ENCODE assay signal across 8 cellular contexts in genomic region chr1:210373878-210374599, GRCh38. TPM values are rescaled to one million over a fixed set of nuclear protein-coding genes. Genes with fewer than 3 reads are reported as not detected.
DNase-seq lines count a peak whose midpoint lies in the region; ATAC-seq and TF ChIP-seq lines count a peak whose summit lies in the region.

No MANE protein-coding gene starts in this region.

- H3K4me3 ChIP-seq in HEK293 (ENCODE audit: low read depth, low read length) (no peak overlapping the region), MG63 (no peak overlapping the region), mammary epithelial cell (replicated peaks in 1 of 3; ENCODE audit: insufficient read depth in 1 of 3, low read depth in 2 of 3, low read length in 3 of 3) (no peak overlapping the region), left lung (no peak overlapping the region)

- no peaks in the 10 kb centered on the region for H3K27me3 ChIP-seq in MG63
- H3K27me3 ChIP-seq in mammary epithelial cell (ENCODE audit: insufficient read depth, low read length), result no peaks in the 10 kb centered on the region
- H3K27me3 ChIP-seq in left lung, result no peaks in the 10 kb centered on the region

- TF ChIP-seq CTCF in HEK293 (tag by site-specific recombination; IDR thresholded peaks at IDR 0.05), result peak; percentile 90
- TF ChIP-seq CTCF in mammary epithelial cell (conservative IDR thresholded peaks at IDR 0.05 in 1 of 2, IDR thresholded peaks at IDR 0.05 in 1 of 2; ENCODE audit: extremely low read depth in 1 of 2, insufficient read depth in 1 of 2, low read depth in 1 of 2, low read length in 2 of 2), result peak; percentile 97 to 99
- peak; percentile 38 to 65 for TF ChIP-seq CTCF in left lung (IDR thresholded peaks at IDR 0.05)

- H3K4me2 ChIP-seq in mammary epithelial cell (ENCODE audit: insufficient read depth, low read depth, low read length), result no peak overlapping the region

- H3K9me3 ChIP-seq in HEK293 (ENCODE audit: control insufficient read depth, insufficient read depth, low read depth, low read length), result no peaks in the 10 kb centered on the region
- no peaks in the 10 kb centered on the region for H3K9me3 ChIP-seq in MG63
- H3K9me3 ChIP-seq in mammary epithelial cell (replicated peaks; ENCODE audit: insufficient read depth, low read length), result no peaks in the 10 kb centered on the region
- no peaks in the 10 kb centered on the region for H3K9me3 ChIP-seq in left lung

- H3K36me3 ChIP-seq in HEK293 (ENCODE audit: control insufficient read depth in 2 of 2, insufficient read depth in 1 of 2, low read length in 2 of 2), result no peaks in the 10 kb centered on the region
- H3K36me3 ChIP-seq in MG63, result no peaks in the 10 kb centered on the region
- H3K36me3 ChIP-seq in mammary epithelial cell (ENCODE audit: insufficient read depth, low read length), result no peaks in the 10 kb centered on the region
- H3K36me3 ChIP-seq in left lung, result no peaks in the 10 kb centered on the region

- H3K9ac ChIP-seq in mammary epithelial cell (ENCODE audit: insufficient read depth, low read length), result peak overlapping the region; percentile 86

- intact Hi-C loops in mammary epithelial cell (cut with micrococcal nuclease), result loop anchor here (1.0 to 5.0 kb wide), 4 partner anchors 26 to 232 kb away; no protein-coding TSS in a partner anchor
- intact Hi-C loops in left lung (cut with DNase I), result no loop called here

- CTCF ChIA-PET in HEK293 (lab: Yijun Ruan, JAX), result interaction anchor here (0.6 to 5.9 kb wide), 36 partner anchors 9 to 1270 kb away, joined by 3 to 53 read pairs (median 5); partner anchors contain the start of genes KCNH1 and SERTAD4
- CTCF ChIA-PET in mammary epithelial cell (lab: Charles Lee; ENCODE audit: low non-redundant PET), result interaction anchor here (0.6 to 1.1 kb wide), 8 partner anchors 10 to 885 kb away, joined by 3 to 17 read pairs (median 6); no protein-coding TSS in a partner anchor

- BruUV-seq in mammary epithelial cell (replicated peaks; lab: Mats Ljungman, UMichigan), result TSS peak; percentile 95

- POLR2A ChIA-PET in HEK293 (lab: Yijun Ruan, JAX), result interaction anchor here (0.5 to 1.7 kb wide), 4 partner anchors 10 to 65 kb away, joined by 3 to 5 read pairs (median 4); no protein-coding TSS in a partner anchor

- H3K27ac ChIP-seq in HEK293 (ENCODE audit: extremely low read depth, low read depth, low read length) (peak overlapping the region; percentile 75), mammary epithelial cell (ENCODE audit: insufficient read depth, low read depth, low read length) (peak overlapping the region; percentile 99), left lung (peak overlapping the region; percentile 18 to 67)

- DNase-seq in NCI-H510A treated with DMSO at 0.1 percent for 48 hours (lab: John Stamatoyannopoulos, UW) (peak; percentile 14), NCI-H510A (lab: John Stamatoyannopoulos, UW) (no peak), MG63 (peak; percentile 59), T1000 (lab: John Stamatoyannopoulos, UW) (peak; percentile 83), mammary epithelial cell (peak; percentile 100), left lung (no peak)
- DNase-seq in stimulated activated CD8-positive, alpha-beta memory T cell treated with anti-CD3 and anti-CD28 coated beads, Interleukin-15, amount 100 ng/mL, for 48 hours (ENCODE audit: low read depth in 2 of 2), result peak; percentile 62

- ATAC-seq in left lung, result peak; percentile 77

- under 1% methylated on average over 9 of the region's 9 CpGs for WGBS in mammary epithelial cell (ENCODE audit: low coverage, missing lambda C conversion rate)

- H4K20me1 ChIP-seq in mammary epithelial cell (ENCODE audit: insufficient read depth, low read length), result no peaks in the 10 kb centered on the region

- no peaks in the 10 kb centered on the region for H3K79me2 ChIP-seq in mammary epithelial cell (ENCODE audit: insufficient read depth, low read length)

- H2AFZ ChIP-seq in mammary epithelial cell (ENCODE audit: low read depth, low read length), result no peak overlapping the region

- peaks cover 4% of the 10 kb centered on the region for H3K4me1 ChIP-seq in HEK293 (ENCODE audit: control insufficient read depth, insufficient read depth, low read length)
- H3K4me1 ChIP-seq in mammary epithelial cell (ENCODE audit: insufficient read depth, low read length), result peaks cover 4% of the 10 kb centered on the region
- H3K4me1 ChIP-seq in left lung, result peaks cover 0 to 9% of the 10 kb centered on the region in 2 donors

- in situ Hi-C loops in mammary epithelial cell (cut with MboI; ENCODE audit: low sequenced_read_pairs in 2 of 2), result no loop called here

- dilution Hi-C loops in mammary epithelial cell (cut with HindIII; ENCODE audit: low sequenced_read_pairs), result no loop called here

TF ChIP-seq in HEK293, 187 proteins besides CTCF, POLR2A, EP300 and RAD21 (continues in another document):
- TF ChIP-seq ZNF629 (tag by site-specific recombination; IDR thresholded peaks at IDR 0.05) (peak; percentile 75), ZBTB11 (tag by site-specific recombination; conservative IDR thresholded peaks at IDR 0.05; ENCODE audit: low read depth) (no peak), ZBTB7A (tag by site-specific recombination; IDR thresholded peaks at IDR 0.05; ENCODE audit: low read depth) (no peak), ZNF768 (tag by site-specific recombination; IDR thresholded peaks at IDR 0.05) (no peak), ZNF157 (tag by site-specific recombination; IDR thresholded peaks at IDR 0.05) (no peak), ZNF23 (tag by site-specific recombination; IDR thresholded peaks at IDR 0.05; ENCODE audit: borderline replicate concordance) (no peak), ZNF747 (tag by site-specific recombination; IDR thresholded peaks at IDR 0.05) (no peak), ZNF221 (tag by site-specific recombination; IDR thresholded peaks at IDR 0.05; ENCODE audit: borderline replicate concordance) (no peak), PRDM10 (tag by site-specific recombination; IDR thresholded peaks at IDR 0.05) (peak; percentile 7; the same call in 1 of the 2 replicates), RBAK (tag by site-specific recombination; IDR thresholded peaks at IDR 0.05) (no peak), SALL2 (tag by site-specific recombination; IDR thresholded peaks at IDR 0.05; ENCODE audit: borderline replicate concordance) (no peak)

RNA-seq across cellular contexts. Expression of gene HHAT, which starts 45.3 kb away (rescaled TPM):
- 0.30 and 5.3 TPM in 2 replicates for total RNA-seq in MG63 (2014; rRNA removed; shearing (Covaris generic); ENCODE audit: low replicate concordance)
- total RNA-seq in mammary epithelial cell, result 1 to 10 TPM; 1.8 to 9.8 TPM
- polyA plus RNA-seq in mammary epithelial cell, result 1.8 TPM
- polyA minus RNA-seq in mammary epithelial cell, result not detected
- total RNA-seq in left lung, result 1 to 10 TPM; 3.4 to 8.6 TPM

Comparison
In these comparisons a context has a peak if more than half of its experiments do, and no peak if none do; other contexts are left out.
1. DNase-seq: peak in NCI-H510A treated with DMSO at 0.1 percent for 48 hours (single experiment), MG63 (single experiment), T1000 (single experiment), mammary epithelial cell (single experiment) and stimulated activated CD8-positive, alpha-beta memory T cell treated with anti-CD3 and anti-CD28 coated beads, Interleukin-15, amount 100 ng/mL, for 48 hours (2 of 2); none in NCI-H510A (single experiment) and left lung (0 of 2).
2. H3K27ac ChIP-seq: peak in every context shown above with its lines; median percentile 99 in mammary epithelial cell; 75 in HEK293; 42 in left lung.
3. Peak in every context shown above with its lines, with median percentiles within 50 percentile points of each other: CTCF ChIP-seq.